15 cellular contexts compared by ENCODE assay signal in genomic region chr19:23547816-23548430, GRCh38.
DNase-seq lines count a peak whose midpoint lies in the region; ATAC-seq and TF ChIP-seq lines count a peak whose summit lies in the region.
"Had no signal": no experiment of that assay in that cellular context is flagged by ENCODE, and none has a peak within 500 bp of the region (broad histone marks: within the 10 kb centered on the region; RNA-seq: fewer than 3 reads in every experiment).

No MANE protein-coding gene starts in this region.

- H3K9me3 Mint-ChIP-seq in MCF 10A (ENCODE audit: unreplicated experiment), result peaks cover 48% of the 10 kb centered on the region
- H3K9me3 Mint-ChIP-seq in activated CD4-positive, alpha-beta T cell treated with anti-CD3 and anti-CD28 coated beads, Interleukin-2, amount 10 ng/mL, durations not matched to agents 24 days and 14 days, result peaks cover 33% of the 10 kb centered on the region

- H3K4me3 ChIP-seq in breast epithelium, result no peak overlapping the region
- H3K4me3 ChIP-seq: SJCRH30 had no signal

- POLR2A ChIA-PET in MCF 10A (lab: Yijun Ruan, JAX), result interaction anchor here (1.5 kb wide), 1 partner anchor 152 kb away, joined by 3 read pairs; no protein-coding TSS in a partner anchor
- POLR2A ChIA-PET in RWPE1 (lab: Yijun Ruan, JAX; ENCODE audit: low non-redundant PET), result no interaction called here

- CTCF ChIA-PET in MCF 10A (lab: Yijun Ruan, JAX) (no interaction called here), RWPE1 (lab: Yijun Ruan, JAX) (no interaction called here)

- ATAC-seq in GM19397 (IDR thresholded peaks at IDR 0.05; ENCODE audit: unreplicated experiment), result no peak

- no peaks in the 10 kb centered on the region for H3K36me3 Mint-ChIP-seq in MCF 10A (ENCODE audit: insufficient read depth, unreplicated experiment)
- no peaks in the 10 kb centered on the region for H3K36me3 Mint-ChIP-seq in activated CD4-positive, alpha-beta T cell treated with anti-CD3 and anti-CD28 coated beads, Interleukin-2, amount 10 ng/mL, durations not matched to agents 24 days and 14 days (ENCODE audit: low read depth)
- H3K36me3 Mint-ChIP-seq: CD4-positive, alpha-beta memory T cell had no signal

- TF ChIP-seq CTCF in MCF 10A (IDR thresholded peaks at IDR 0.05; ENCODE audit: unreplicated experiment), result no peak
- TF ChIP-seq CTCF in breast epithelium (IDR thresholded peaks at IDR 0.05), result no peak
- TF ChIP-seq CTCF in RWPE1 (conservative IDR thresholded peaks at IDR 0.05; ENCODE audit: low read depth), result no peak

- no peak overlapping the region for H3K4me3 Mint-ChIP-seq in MCF 10A (ENCODE audit: unreplicated experiment)
- H3K4me3 Mint-ChIP-seq in activated CD4-positive, alpha-beta T cell treated with anti-CD3 and anti-CD28 coated beads, Interleukin-2, amount 10 ng/mL, durations not matched to agents 24 days and 14 days, result no peak overlapping the region
- H3K4me3 Mint-ChIP-seq: CD4-positive, alpha-beta memory T cell had no signal

- H3K4me1 Mint-ChIP-seq in MCF 10A (ENCODE audit: insufficient read depth, unreplicated experiment), result peaks cover 15% of the 10 kb centered on the region
- H3K4me1 Mint-ChIP-seq in activated CD4-positive, alpha-beta T cell treated with anti-CD3 and anti-CD28 coated beads, Interleukin-2, amount 10 ng/mL, durations not matched to agents 24 days and 14 days, result no peaks in the 10 kb centered on the region
- H3K4me1 Mint-ChIP-seq: CD4-positive, alpha-beta memory T cell had no signal

- H3K27ac Mint-ChIP-seq in MCF 10A (ENCODE audit: low read depth, unreplicated experiment), result no peak overlapping the region
- H3K27ac Mint-ChIP-seq in activated CD4-positive, alpha-beta T cell treated with anti-CD3 and anti-CD28 coated beads, Interleukin-2, amount 10 ng/mL, durations not matched to agents 24 days and 14 days, result no peak overlapping the region
- H3K27ac Mint-ChIP-seq: CD4-positive, alpha-beta memory T cell had no signal

- no peak for TF ChIP-seq POLR2A in breast epithelium (IDR thresholded peaks at IDR 0.05)

- H3K27ac ChIP-seq in breast epithelium (peak overlapping the region in 1 of 2 donors; percentile 78), RWPE1 (peak overlapping the region; percentile 92)
- H3K27ac ChIP-seq: 22Rv1, KMS-11, SJCRH30 had no signal

- no peaks in the 10 kb centered on the region for H3K27me3 Mint-ChIP-seq in MCF 10A (ENCODE audit: insufficient read depth, unreplicated experiment)
- no peaks in the 10 kb centered on the region for H3K27me3 Mint-ChIP-seq in activated CD4-positive, alpha-beta T cell treated with anti-CD3 and anti-CD28 coated beads, Interleukin-2, amount 10 ng/mL, durations not matched to agents 24 days and 14 days
- H3K27me3 Mint-ChIP-seq: CD4-positive, alpha-beta memory T cell had no signal

- DNase-seq in MCF 10A (ENCODE audit: unreplicated experiment) (peak; percentile 65), breast epithelium (ENCODE audit: low spot score in 2 of 2) (no peak), LHCN-M2 (ENCODE audit: low read depth) (peak; percentile 22), RWPE1 (ENCODE audit: low spot score) (peak; percentile 30), NCI-H1105 treated with DMSO at 0.1 percent for 48 hours (lab: John Stamatoyannopoulos, UW) (no peak), RPMI8226 (no peak)
- no peak for DNase-seq in activated CD4-positive, alpha-beta T cell treated with anti-CD3 and anti-CD28 coated beads, Interleukin-2, amount 10 ng/mL, durations not matched to agents 24 days and 14 days
- DNase-seq: CD4-positive, alpha-beta memory T cell; MM.1S; NCI-H1092; NCI-H2081; SJCRH30 had no signal

- no peaks in the 10 kb centered on the region for H3K36me3 ChIP-seq in breast epithelium
- H3K36me3 ChIP-seq: SJCRH30 had no signal

- H3K9me3 ChIP-seq in breast epithelium, result no peaks in the 10 kb centered on the region
- H3K9me3 ChIP-seq: SJCRH30 had no signal

- H3K27me3 ChIP-seq in breast epithelium, result no peaks in the 10 kb centered on the region
- H3K27me3 ChIP-seq: SJCRH30 had no signal

- no TSS peak for BruUV-seq in MCF 10A (replicated peaks; lab: Mats Ljungman, UMichigan)

- intact Hi-C loops in MCF 10A (cut with micrococcal nuclease), result no loop called here
- intact Hi-C loops in breast epithelium (cut with DNase I; ENCODE audit: low total_unique reads), result no loop called here
- intact Hi-C loops in activated CD4-positive, alpha-beta T cell treated with anti-CD3 and anti-CD28 coated beads, Interleukin-2, amount 10 ng/mL, durations not matched to agents 24 days and 14 days (cut with micrococcal nuclease), result no loop called here

- H3K4me1 ChIP-seq in breast epithelium, result no peaks in the 10 kb centered on the region
- H3K4me1 ChIP-seq: SJCRH30 had no signal

Comparison
In these comparisons a context has a peak if more than half of its experiments do, and no peak if none do; other contexts are left out.
1. DNase-seq: peak in MCF 10A (single experiment), LHCN-M2 (single experiment) and RWPE1 (single experiment); none in breast epithelium (0 of 2), NCI-H1105 treated with DMSO at 0.1 percent for 48 hours (single experiment), RPMI8226 (single experiment) and activated CD4-positive, alpha-beta T cell treated with anti-CD3 and anti-CD28 coated beads, Interleukin-2, amount 10 ng/mL, durations not matched to agents 24 days and 14 days (single experiment).